Comparison of ENCODE assay signal across 1 cellular context in the genomic region with DNA sequence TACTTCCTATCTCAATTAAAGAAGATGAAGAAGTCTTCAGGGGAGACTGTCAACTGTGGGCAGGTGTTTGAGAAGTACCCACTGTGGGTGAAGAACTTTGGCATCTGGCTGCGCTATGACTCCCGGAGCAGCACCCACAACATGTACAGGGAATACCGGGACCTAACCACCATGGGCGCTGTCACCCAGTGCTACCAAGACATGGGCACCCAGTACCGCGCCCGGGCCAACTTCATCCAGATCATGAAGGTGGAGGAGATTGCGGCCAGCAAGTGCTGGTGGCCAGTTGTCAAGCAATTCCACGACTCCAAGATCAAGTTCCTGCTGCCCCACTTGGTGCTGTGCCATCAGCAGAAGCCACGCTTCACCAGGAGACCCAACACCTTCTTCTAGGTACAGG.
TF ChIP-seq lines count a peak whose summit lies in the region.

No MANE protein-coding gene starts in this region.

TF ChIP-seq in IMR-90, 13 proteins besides CTCF, POLR2A, EP300 and RAD21:
- TF ChIP-seq, protein P1, sequence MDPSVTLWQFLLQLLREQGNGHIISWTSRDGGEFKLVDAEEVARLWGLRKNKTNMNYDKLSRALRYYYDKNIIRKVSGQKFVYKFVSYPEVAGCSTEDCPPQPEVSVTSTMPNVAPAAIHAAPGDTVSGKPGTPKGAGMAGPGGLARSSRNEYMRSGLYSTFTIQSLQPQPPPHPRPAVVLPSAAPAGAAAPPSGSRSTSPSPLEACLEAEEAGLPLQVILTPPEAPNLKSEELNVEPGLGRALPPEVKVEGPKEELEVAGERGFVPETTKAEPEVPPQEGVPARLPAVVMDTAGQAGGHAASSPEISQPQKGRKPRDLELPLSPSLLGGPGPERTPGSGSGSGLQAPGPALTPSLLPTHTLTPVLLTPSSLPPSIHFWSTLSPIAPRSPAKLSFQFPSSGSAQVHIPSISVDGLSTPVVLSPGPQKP (IDR thresholded peaks at IDR 0.05; ENCODE audit: borderline replicate concordance, low read depth, low read length): no peak
- TF ChIP-seq CHD1 (IDR thresholded peaks at IDR 0.05; ENCODE audit: low read depth, low read length) (no peak), RFX5 (IDR thresholded peaks at IDR 0.05; ENCODE audit: low read depth, low read length) (no peak), CEBPB (IDR thresholded peaks at IDR 0.05; ENCODE audit: low read depth, low read length) (no peak), FOS (IDR thresholded peaks at IDR 0.05; ENCODE audit: low read depth, low read length) (no peak), SMC3 (IDR thresholded peaks at IDR 0.05; ENCODE audit: low read depth, low read length) (no peak), BHLHE40 (IDR thresholded peaks at IDR 0.05; ENCODE audit: low read depth, low read length) (no peak)
- TF ChIP-seq, protein P2, sequence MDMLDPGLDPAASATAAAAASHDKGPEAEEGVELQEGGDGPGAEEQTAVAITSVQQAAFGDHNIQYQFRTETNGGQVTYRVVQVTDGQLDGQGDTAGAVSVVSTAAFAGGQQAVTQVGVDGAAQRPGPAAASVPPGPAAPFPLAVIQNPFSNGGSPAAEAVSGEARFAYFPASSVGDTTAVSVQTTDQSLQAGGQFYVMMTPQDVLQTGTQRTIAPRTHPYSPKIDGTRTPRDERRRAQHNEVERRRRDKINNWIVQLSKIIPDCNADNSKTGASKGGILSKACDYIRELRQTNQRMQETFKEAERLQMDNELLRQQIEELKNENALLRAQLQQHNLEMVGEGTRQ (IDR thresholded peaks at IDR 0.05; ENCODE audit: low read depth, low read length): no peak
